In the genomic region with DNA sequence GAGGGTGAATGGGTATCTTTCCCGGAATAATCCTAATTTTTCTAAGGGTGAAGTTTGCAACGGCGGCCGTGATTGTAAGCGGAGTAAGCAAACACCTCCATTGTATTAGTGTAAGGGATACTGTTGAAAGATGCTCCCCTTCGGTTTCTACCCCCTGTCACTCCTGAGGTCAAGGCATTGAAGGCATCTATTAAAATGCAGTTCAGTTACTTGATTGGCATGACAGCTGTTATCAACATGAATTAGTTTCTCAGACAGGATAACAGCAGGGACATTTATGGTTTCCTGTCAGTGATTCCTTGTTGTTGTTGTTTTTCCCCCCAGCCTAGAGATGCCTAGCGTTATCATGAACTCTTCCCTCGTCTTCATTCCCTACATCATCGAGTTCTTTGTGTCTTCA, we compare ENCODE assay signal across 8 cellular contexts. TPM values are rescaled to one million over a fixed set of nuclear protein-coding genes. Genes with fewer than 3 reads are reported as not detected.
DNase-seq lines count a peak whose midpoint lies in the region; ATAC-seq, FAIRE-seq and TF ChIP-seq lines count a peak whose summit lies in the region.

No MANE protein-coding gene starts in this region.

- H3K27ac Mint-ChIP-seq in astrocyte (ENCODE audit: unreplicated experiment) (peak overlapping the region; percentile 91), memory B cell (peak overlapping the region; percentile 94)

- TF ChIP-seq POLR2A in A549 (IDR thresholded peaks at IDR 0.05; ENCODE audit: low read length): no peak

- DNase-seq in A549 (ENCODE audit: low read depth in 1 of 2, low spot score in 1 of 2) (no peak), astrocyte (ENCODE audit: low read depth) (no peak), memory B cell (ENCODE audit: low spot score in 2 of 2) (no peak), HK-2 (ENCODE audit: unreplicated experiment) (no peak)

- H3K27me3 ChIP-seq in astrocyte (ENCODE audit: insufficient read depth, low read length): no peaks in the 10 kb centered on the region

- TF ChIP-seq EP300 in A549 (IDR thresholded peaks at IDR 0.05): no peak

- H3K27ac ChIP-seq in A549 (peak overlapping the region; percentile 81 to 90), astrocyte (ENCODE audit: low read depth, low read length) (peak overlapping the region; percentile 63)

- peak overlapping the region; percentile 92 for H2AFZ ChIP-seq in astrocyte (ENCODE audit: low read depth, low read length)

- 10% methylated on average over 9 of the region's 9 CpGs for WGBS in A549 (ENCODE audit: missing lambda C conversion rate)

- H3K9me3 ChIP-seq in A549: no peaks in the 10 kb centered on the region
- no peaks in the 10 kb centered on the region for H3K9me3 ChIP-seq in astrocyte (ENCODE audit: insufficient read depth, low read depth, low read length)

- H3K4me1 Mint-ChIP-seq in astrocyte (ENCODE audit: low read depth, unreplicated experiment) (peaks cover 16% of the 10 kb centered on the region), memory B cell (peaks cover 18% of the 10 kb centered on the region)

- H3K27me3 Mint-ChIP-seq in astrocyte (ENCODE audit: low read depth, unreplicated experiment): no peaks in the 10 kb centered on the region
- no peaks in the 10 kb centered on the region for H3K27me3 Mint-ChIP-seq in memory B cell

- peaks cover 6% of the 10 kb centered on the region for H3K79me2 ChIP-seq in astrocyte (ENCODE audit: insufficient read depth, low read length)

- H3K36me3 Mint-ChIP-seq in astrocyte (ENCODE audit: low read depth, unreplicated experiment) (no peaks in the 10 kb centered on the region), memory B cell (no peaks in the 10 kb centered on the region)

- peak; percentile 94 for FAIRE-seq in A549 (lab: Jason Lieb, UNC)
- FAIRE-seq in astrocyte (lab: Jason Lieb, UNC): peak; percentile 92

- TF ChIP-seq CTCF in A549 (IDR thresholded peaks at IDR 0.05) (no peak), astrocyte (IDR thresholded peaks at IDR 0.05; ENCODE audit: insufficient read depth, low read depth, low read length) (no peak)

- peak; percentile 7 to 34; a peak in 2 of 6 replicates for ATAC-seq in A549
- ATAC-seq in HG02852 (IDR thresholded peaks at IDR 0.05; ENCODE audit: unreplicated experiment): peak; percentile 5
- ATAC-seq in memory B cell (ENCODE audit: low read depth): no peak
- ATAC-seq in GM21717 (IDR thresholded peaks at IDR 0.05; ENCODE audit: unreplicated experiment): no peak
- no peak for ATAC-seq in HG03457 (IDR thresholded peaks at IDR 0.05; ENCODE audit: unreplicated experiment)
- no peak for ATAC-seq in HG02884 (IDR thresholded peaks at IDR 0.05; ENCODE audit: unreplicated experiment)

- H3K4me3 Mint-ChIP-seq in astrocyte (ENCODE audit: unreplicated experiment) (peak overlapping the region; percentile 94), memory B cell (peak overlapping the region; percentile 96)

- H3K4me3 ChIP-seq in A549: peak overlapping the region; percentile 92
- H3K4me3 ChIP-seq in astrocyte (ENCODE audit: insufficient read depth, low read depth, low read length): peak overlapping the region; percentile 74

- H3K4me2 ChIP-seq in A549 (peak overlapping the region; percentile 97), astrocyte (ENCODE audit: low read length) (peak overlapping the region; percentile 89)

- H3K9ac ChIP-seq in astrocyte (ENCODE audit: low read length): peak overlapping the region; percentile 87

- no peak for TF ChIP-seq RAD21 in A549 (conservative IDR thresholded peaks at IDR 0.05 in 1 of 2, IDR thresholded peaks at IDR 0.05 in 1 of 2)

- H3K4me1 ChIP-seq in A549 (peaks cover 7% of the 10 kb centered on the region; the same call in 1 of the 3 replicates), astrocyte (ENCODE audit: insufficient read depth, low read length) (peaks cover 8% of the 10 kb centered on the region)

- POLR2A ChIA-PET in A549 (lab: Yijun Ruan, JAX): no interaction called here

- H3K36me3 ChIP-seq in astrocyte (ENCODE audit: insufficient read depth, low read length): no peaks in the 10 kb centered on the region

- H3K9me3 Mint-ChIP-seq in astrocyte (ENCODE audit: unreplicated experiment) (no peaks in the 10 kb centered on the region), memory B cell (no peaks in the 10 kb centered on the region)

- H4K20me1 ChIP-seq in astrocyte (ENCODE audit: insufficient read depth, low read length): no peaks in the 10 kb centered on the region

- CTCF ChIA-PET in A549 (lab: Yijun Ruan, JAX): no interaction called here

TF ChIP-seq in A549, 52 proteins besides CTCF, POLR2A, EP300 and RAD21:
- TF ChIP-seq MYC (IDR thresholded peaks at IDR 0.05; ENCODE audit: borderline replicate concordance, low read length) (no peak), ZSCAN20 (CRISPR knock-in tag; IDR thresholded peaks at IDR 0.05) (no peak), HOXB13 (CRISPR knock-in tag; IDR thresholded peaks at IDR 0.05; ENCODE audit: low read depth) (no peak), HEYL (CRISPR knock-in tag; IDR thresholded peaks at IDR 0.05) (no peak), BHLHE40 (IDR thresholded peaks at IDR 0.05; ENCODE audit: low read depth, low read length) (no peak), HDAC2 (IDR thresholded peaks at IDR 0.05) (no peak), PHF8 (IDR thresholded peaks at IDR 0.05; ENCODE audit: borderline replicate concordance, low read depth) (no peak), HOXB5 (CRISPR knock-in tag; IDR thresholded peaks at IDR 0.05) (no peak), NPAS2 (CRISPR knock-in tag; IDR thresholded peaks at IDR 0.05; ENCODE audit: borderline replicate concordance) (no peak), KDM5A (IDR thresholded peaks at IDR 0.05) (no peak), NR3C1 (IDR thresholded peaks at IDR 0.05) (no peak), FOSL2 (IDR thresholded peaks at IDR 0.05) (no peak), FOSL2 (CRISPR knock-in tag; IDR thresholded peaks at IDR 0.05) (no peak), ZNF302 (CRISPR knock-in tag; IDR thresholded peaks at IDR 0.05) (no peak)
- TF ChIP-seq, protein P1, sequence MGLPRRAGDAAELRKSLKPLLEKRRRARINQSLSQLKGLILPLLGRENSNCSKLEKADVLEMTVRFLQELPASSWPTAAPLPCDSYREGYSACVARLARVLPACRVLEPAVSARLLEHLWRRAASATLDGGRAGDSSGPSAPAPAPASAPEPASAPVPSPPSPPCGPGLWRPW (IDR thresholded peaks at IDR 0.05): no peak
- TF ChIP-seq, protein P2, sequence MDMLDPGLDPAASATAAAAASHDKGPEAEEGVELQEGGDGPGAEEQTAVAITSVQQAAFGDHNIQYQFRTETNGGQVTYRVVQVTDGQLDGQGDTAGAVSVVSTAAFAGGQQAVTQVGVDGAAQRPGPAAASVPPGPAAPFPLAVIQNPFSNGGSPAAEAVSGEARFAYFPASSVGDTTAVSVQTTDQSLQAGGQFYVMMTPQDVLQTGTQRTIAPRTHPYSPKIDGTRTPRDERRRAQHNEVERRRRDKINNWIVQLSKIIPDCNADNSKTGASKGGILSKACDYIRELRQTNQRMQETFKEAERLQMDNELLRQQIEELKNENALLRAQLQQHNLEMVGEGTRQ (IDR thresholded peaks at IDR 0.05): no peak

RNA-seq across cellular contexts. Expression of a gene that starts 0.6 kb away (rescaled TPM):
- polyA plus RNA-seq in A549 (2011; rRNA removed): 28.8 and 34.8 TPM in 2 replicates
- 9.5 and 9.6 TPM in 2 replicates for polyA plus RNA-seq in A549 (2012; cell fraction: cytosol; rRNA removed)
- polyA plus RNA-seq in A549 (2012; cell fraction: nucleus; rRNA removed): 9.0 and 15.6 TPM in 2 replicates
- polyA plus RNA-seq in A549 (2017; fragmentation: RNase III; extraction: RNeasy Plus Mini Kit Qiagen cat#74134 plus additional on column Dnase treatment): 21.0 to 23.0 TPM (median 22.2 TPM) in 3 replicates
- polyA minus RNA-seq in A549 (2011; rRNA and poly(A)+ RNA removed): 8.3 and 11.9 TPM in 2 replicates
- total RNA-seq in astrocyte: 16.0 and 17.4 TPM in 2 replicates

RNA-seq across cellular contexts. Expression of a gene that starts 45.2 kb away (rescaled TPM):
- polyA plus RNA-seq in A549 (2011; rRNA removed): not detected in 2 replicates
- not detected in 2 replicates for polyA plus RNA-seq in A549 (2012; cell fraction: cytosol; rRNA removed)
- not detected in 2 replicates for polyA plus RNA-seq in A549 (2012; cell fraction: nucleus; rRNA removed)
- polyA plus RNA-seq in A549 (2017; fragmentation: RNase III; extraction: RNeasy Plus Mini Kit Qiagen cat#74134 plus additional on column Dnase treatment): not detected in 3 replicates
- polyA minus RNA-seq in A549 (2011; rRNA and poly(A)+ RNA removed): not detected in 2 replicates
- not detected in 2 replicates for total RNA-seq in astrocyte

Comparison
In these comparisons a context has a peak if more than half of its experiments do, and no peak if none do; other contexts are left out.
1. ATAC-seq: peak in A549 (2 of 2) and HG02852 (single experiment); none in memory B cell (single experiment), GM21717 (single experiment), HG03457 (single experiment) and HG02884 (single experiment).